Comparison of ENCODE assay signal across 8 cellular contexts in genomic region chr7:26202019-26202985, GRCh38. TPM values are rescaled to one million over a fixed set of nuclear protein-coding genes. Genes with fewer than 3 reads are reported as not detected.
DNase-seq lines count a peak whose midpoint lies in the region; ATAC-seq and TF ChIP-seq lines count a peak whose summit lies in the region.

No MANE protein-coding gene starts in this region.

- no peaks in the 10 kb centered on the region for H3K27me3 ChIP-seq in BE2C

- H3K4me1 ChIP-seq in BE2C: peaks cover 9% of the 10 kb centered on the region

- peak overlapping the region; percentile 100 for H3K4me3 Mint-ChIP-seq in activated CD8-positive, alpha-beta memory T cell treated with anti-CD3 and anti-CD28 coated beads, Interleukin-2, amount 10 ng/mL, durations not matched to agents 7 days and 5 days

- DNase-seq in BE2C (peak; percentile 79), GM20000 (ENCODE audit: low spot score) (peak; percentile 62), NCI-H1105 (lab: John Stamatoyannopoulos, UW) (peak; percentile 21), epithelial cell of esophagus (ENCODE audit: low read depth) (peak; percentile 39), mucosa of gallbladder (ENCODE audit: low spot score) (peak; percentile 41)
- peak; percentile 68 for DNase-seq in activated CD8-positive, alpha-beta memory T cell treated with anti-CD3 and anti-CD28 coated beads, Interleukin-2, amount 10 ng/mL, durations not matched to agents 7 days and 5 days
- peak; percentile 23 for DNase-seq in stimulated activated CD8-positive, alpha-beta memory T cell treated with anti-CD3 and anti-CD28 coated beads, Interleukin-7, amount 100 ng/mL, for 24 hours (ENCODE audit: low read depth)

- no peaks in the 10 kb centered on the region for H3K9me3 ChIP-seq in BE2C

- no peaks in the 10 kb centered on the region for H3K9me3 Mint-ChIP-seq in activated CD8-positive, alpha-beta memory T cell treated with anti-CD3 and anti-CD28 coated beads, Interleukin-2, amount 10 ng/mL, durations not matched to agents 7 days and 5 days (ENCODE audit: low read depth)

- H3K27me3 Mint-ChIP-seq in activated CD8-positive, alpha-beta memory T cell treated with anti-CD3 and anti-CD28 coated beads, Interleukin-2, amount 10 ng/mL, durations not matched to agents 7 days and 5 days: peaks cover 8% of the 10 kb centered on the region

- no peak for ATAC-seq in activated CD8-positive, alpha-beta memory T cell treated with anti-CD3 and anti-CD28 coated beads, Interleukin-2, amount 10 ng/mL, durations not matched to agents 7 days and 5 days
- no peak for ATAC-seq in HG02678 (IDR thresholded peaks at IDR 0.05; ENCODE audit: unreplicated experiment)

- H3K4me3 ChIP-seq in BE2C (ENCODE audit: low read depth, low read length): peak overlapping the region; percentile 85
- peak overlapping the region; percentile 62 for H3K4me3 ChIP-seq in epithelial cell of esophagus (ENCODE audit: low read length)

- peaks cover 34% of the 10 kb centered on the region for H3K4me1 Mint-ChIP-seq in activated CD8-positive, alpha-beta memory T cell treated with anti-CD3 and anti-CD28 coated beads, Interleukin-2, amount 10 ng/mL, durations not matched to agents 7 days and 5 days

- peaks cover 68% of the 10 kb centered on the region for H3K36me3 ChIP-seq in BE2C

- H3K36me3 Mint-ChIP-seq in activated CD8-positive, alpha-beta memory T cell treated with anti-CD3 and anti-CD28 coated beads, Interleukin-2, amount 10 ng/mL, durations not matched to agents 7 days and 5 days: peaks cover 72% of the 10 kb centered on the region

- TF ChIP-seq CTCF in BE2C (IDR thresholded peaks at IDR 0.05; ENCODE audit: low read depth, low read length) (no peak), GM20000 (IDR thresholded peaks at IDR 0.05; ENCODE audit: extremely low read depth, missing control alignments) (no peak), epithelial cell of esophagus (IDR thresholded peaks at IDR 0.05; ENCODE audit: insufficient read depth, low read depth, low read length, missing control alignments) (no peak)

- CTCF ChIA-PET in activated CD8-positive, alpha-beta memory T cell treated with anti-CD3 and anti-CD28 coated beads, Interleukin-2, amount 10 ng/mL, durations not matched to agents 7 days and 5 days (lab: Charles Lee): interaction anchor here (0.6 to 1.1 kb wide), 4 partner anchors 9 to 123 kb away, joined by 3 to 6 read pairs (median 4); no protein-coding TSS in a partner anchor

- peak overlapping the region; percentile 92 for H3K27ac Mint-ChIP-seq in activated CD8-positive, alpha-beta memory T cell treated with anti-CD3 and anti-CD28 coated beads, Interleukin-2, amount 10 ng/mL, durations not matched to agents 7 days and 5 days

RNA-seq across cellular contexts. Expression of gene CBX3, which starts 0.8 kb away (rescaled TPM):
- 138 TPM for polyA plus RNA-seq in BE2C (2012; ENCODE audit: insufficient read depth, insufficient read length, low read depth)
- total RNA-seq in activated CD8-positive, alpha-beta memory T cell treated with anti-CD3 and anti-CD28 coated beads, Interleukin-2, amount 10 ng/mL, durations not matched to agents 7 days and 5 days: 100 to 1,000 TPM; 235 to 279 TPM
- 71.9 TPM for total RNA-seq in mucosa of gallbladder

RNA-seq across cellular contexts. Expression of gene HNRNPA2B1, which starts 1.8 kb away (rescaled TPM):
- 559 TPM for polyA plus RNA-seq in BE2C (2012; ENCODE audit: insufficient read depth, insufficient read length, low read depth)
- total RNA-seq in activated CD8-positive, alpha-beta memory T cell treated with anti-CD3 and anti-CD28 coated beads, Interleukin-2, amount 10 ng/mL, durations not matched to agents 7 days and 5 days: 100 to 1,000 TPM; 768 to 857 TPM
- total RNA-seq in mucosa of gallbladder: 344 TPM

RNA-seq across cellular contexts. Expression of gene NFE2L3, which starts 50.3 kb away (rescaled TPM):
- 4.2 TPM for polyA plus RNA-seq in BE2C (2012; ENCODE audit: insufficient read depth, insufficient read length, low read depth)
- total RNA-seq in activated CD8-positive, alpha-beta memory T cell treated with anti-CD3 and anti-CD28 coated beads, Interleukin-2, amount 10 ng/mL, durations not matched to agents 7 days and 5 days: 10 to 100 TPM; 20.1 to 44.4 TPM
- 8.7 TPM for total RNA-seq in mucosa of gallbladder

Comparison
In these comparisons a context has a peak if more than half of its experiments do, and no peak if none do; other contexts are left out.
1. DNase-seq: peak in every context shown above with its lines; median percentile 79 in BE2C; 68 in activated CD8-positive, alpha-beta memory T cell treated with anti-CD3 and anti-CD28 coated beads, Interleukin-2, amount 10 ng/mL, durations not matched to agents 7 days and 5 days; 62 in GM20000; 41 in mucosa of gallbladder; 39 in epithelial cell of esophagus; 23 in stimulated activated CD8-positive, alpha-beta memory T cell treated with anti-CD3 and anti-CD28 coated beads, Interleukin-7, amount 100 ng/mL, for 24 hours; 21 in NCI-H1105.